ENCODE assay signal across 14 cellular contexts in genomic region chr9:88567870-88568269, GRCh38. TPM values are rescaled to one million over a fixed set of nuclear protein-coding genes. Genes with fewer than 3 reads are reported as not detected.
A peak's percentile ranks its signal among the peaks of the same experiment; 100 is the strongest.
DNase-seq lines count a peak whose midpoint lies in the region; ATAC-seq and TF ChIP-seq lines count a peak whose summit lies in the region.
"Had no signal": no experiment of that assay in that cellular context is flagged by ENCODE, and none has a peak within 500 bp of the region (broad histone marks: within the 10 kb centered on the region; RNA-seq: fewer than 3 reads in every experiment).

No MANE protein-coding gene starts in this region.

- H3K27me3 Mint-ChIP-seq in Calu3 (ENCODE audit: unreplicated experiment): peaks cover under 1% of the 10 kb centered on the region

- no peaks in the 10 kb centered on the region for H3K27me3 ChIP-seq in BLaER1 treated with 17β-estradiol and CSF1 and Interleukin-3, amounts not matched to agents 10 nM and 100 nM
- H3K27me3 ChIP-seq in right lobe of liver: no peaks in the 10 kb centered on the region
- H3K27me3 ChIP-seq: uterus had no signal

- ATAC-seq in GM18517 (IDR thresholded peaks at IDR 0.05; ENCODE audit: unreplicated experiment): peak; percentile 49
- peak; percentile 62 for ATAC-seq in GM21576 (IDR thresholded peaks at IDR 0.05; ENCODE audit: unreplicated experiment)
- peak; percentile 79 for ATAC-seq in HG03432 (IDR thresholded peaks at IDR 0.05; ENCODE audit: unreplicated experiment)
- ATAC-seq in right lobe of liver: no peak
- ATAC-seq: effector memory CD8-positive, alpha-beta T cell; T-helper 17 cell had no signal

- no peak for TF ChIP-seq POLR2A in right lobe of liver (IDR thresholded peaks at IDR 0.05)

- intact Hi-C loops in Calu3 (cut with micrococcal nuclease; ENCODE audit: unreplicated experiment): no loop called here
- intact Hi-C loops in right lobe of liver (cut with DNase I): no loop called here

- BruUV-seq in Calu3 (replicated peaks; lab: Mats Ljungman, UMichigan): no TSS peak

- TF ChIP-seq CTCF in Calu3 (IDR thresholded peaks at IDR 0.05; ENCODE audit: unreplicated experiment) (no peak), right lobe of liver (IDR thresholded peaks at IDR 0.05) (no peak)

- H3K27ac Mint-ChIP-seq in Calu3 (ENCODE audit: unreplicated experiment): no peak overlapping the region
- H3K27ac Mint-ChIP-seq: effector memory CD8-positive, alpha-beta T cell; nephron; T-helper 17 cell had no signal

- H4K20me1 ChIP-seq in BLaER1 treated with 17β-estradiol and CSF1 and Interleukin-3, amounts not matched to agents 10 nM and 100 nM: no peaks in the 10 kb centered on the region

- H3K4me3 Mint-ChIP-seq in Calu3 (ENCODE audit: low read depth, unreplicated experiment): no peak overlapping the region
- H3K4me3 Mint-ChIP-seq: effector memory CD8-positive, alpha-beta T cell; nephron; T-helper 17 cell had no signal

- peaks cover 0 to 9% (median 7%) of the 10 kb centered on the region in 10 experiments; a peak in 10 of 20 replicates for H3K4me1 ChIP-seq in BLaER1 treated with 17β-estradiol and CSF1 and Interleukin-3, amounts not matched to agents 10 nM and 100 nM
- H3K4me1 ChIP-seq in right lobe of liver: no peaks in the 10 kb centered on the region
- H3K4me1 ChIP-seq: uterus had no signal

- CTCF ChIA-PET in Calu3 (lab: Charles Lee): no interaction called here

- H3K9ac ChIP-seq in BLaER1 treated with 17β-estradiol and CSF1 and Interleukin-3, amounts not matched to agents 10 nM and 100 nM: no peak overlapping the region

- no peaks in the 10 kb centered on the region for H3K36me3 Mint-ChIP-seq in Calu3 (ENCODE audit: insufficient read depth, unreplicated experiment)

- H3K27ac ChIP-seq in BLaER1 treated with 17β-estradiol and CSF1 and Interleukin-3, amounts not matched to agents 10 nM and 100 nM: no peak overlapping the region
- H3K27ac ChIP-seq in right lobe of liver: no peak overlapping the region
- H3K27ac ChIP-seq: uterus had no signal

- peak overlapping the region in 6 of 11 experiments; percentile 5 to 38 (median 30); a peak in 10 of 22 replicates for H3K4me2 ChIP-seq in BLaER1 treated with 17β-estradiol and CSF1 and Interleukin-3, amounts not matched to agents 10 nM and 100 nM

- no peaks in the 10 kb centered on the region for H3K36me3 ChIP-seq in BLaER1 treated with 17β-estradiol and CSF1 and Interleukin-3, amounts not matched to agents 10 nM and 100 nM
- H3K36me3 ChIP-seq in right lobe of liver: no peaks in the 10 kb centered on the region
- H3K36me3 ChIP-seq: uterus had no signal

- no peaks in the 10 kb centered on the region for H3K9me3 Mint-ChIP-seq in Calu3 (ENCODE audit: low read depth, unreplicated experiment)
- H3K9me3 Mint-ChIP-seq: effector memory CD8-positive, alpha-beta T cell; nephron had no signal

- no peaks in the 10 kb centered on the region for H3K9me3 ChIP-seq in BLaER1 treated with 17β-estradiol and CSF1 and Interleukin-3, amounts not matched to agents 10 nM and 100 nM (replicated peaks in 1 of 11)
- H3K9me3 ChIP-seq in right lobe of liver: no peaks in the 10 kb centered on the region
- H3K9me3 ChIP-seq: uterus had no signal

- H3K4me1 Mint-ChIP-seq in Calu3 (ENCODE audit: low read depth, unreplicated experiment): no peaks in the 10 kb centered on the region
- H3K4me1 Mint-ChIP-seq: nephron, T-helper 17 cell had no signal

- WGBS in right lobe of liver (ENCODE audit: insufficient coverage, low coverage, low lambda C conversion rate, missing lambda C conversion rate): 33% methylated on average over 1 of the region's 3 CpGs

- DNase-seq in Calu3: no peak
- DNase-seq in nucleus accumbens (lab: John Stamatoyannopoulos, UW): no peak
- DNase-seq in right lobe of liver: no peak
- DNase-seq in SKM-1 treated with dmso at 0.1 percent for 144 hours (lab: John Stamatoyannopoulos, UW; ENCODE audit: unreplicated experiment): no peak
- DNase-seq: activated CD4-positive, CD25-positive, alpha-beta regulatory T cell treated with anti-CD3 and anti-CD28 coated beads, Interleukin-2, amount 50 U/mL, for 72 hours; effector memory CD8-positive, alpha-beta T cell; NCI-H2081; T-helper 17 cell; uterus had no signal

- no peak overlapping the region for H3K4me3 ChIP-seq in BLaER1 treated with 17β-estradiol and CSF1 and Interleukin-3, amounts not matched to agents 10 nM and 100 nM
- H3K4me3 ChIP-seq in right lobe of liver: no peak overlapping the region
- H3K4me3 ChIP-seq: uterus had no signal

RNA-seq across cellular contexts. Expression of gene NXNL2, which starts 32.9 kb away (rescaled TPM):
- total RNA-seq in Calu3 (2022) (1.4 TPM in 2 replicates), right lobe of liver (not detected)
- total RNA-seq: T-helper 17 cell had no signal

Comparison
In these comparisons a context has a peak if more than half of its experiments do, and no peak if none do; other contexts are left out.
1. ATAC-seq: peak in GM18517 (single experiment), GM21576 (single experiment) and HG03432 (single experiment); none in right lobe of liver (0 of 4).